ENCODE assay signal across 26 cellular contexts in genomic region chr2:100699131-100699530, GRCh38.
"Had no signal": no experiment of that assay in that cellular context is flagged by ENCODE, and none has a peak within 500 bp of the region (broad histone marks: within the 10 kb centered on the region; RNA-seq: fewer than 3 reads in every experiment).

No MANE protein-coding gene starts in this region.

- H3K27ac ChIP-seq: body of pancreas, foreskin keratinocyte, gastrocnemius medialis, heart left ventricle had no signal

- H3K4me3 ChIP-seq: body of pancreas, gastrocnemius medialis, heart left ventricle had no signal

- H3K36me3 ChIP-seq: gastrocnemius medialis, heart left ventricle had no signal

- H3K4me1 ChIP-seq: body of pancreas, foreskin keratinocyte, gastrocnemius medialis, heart left ventricle had no signal

- FAIRE-seq: colon had no signal

- DNase-seq: activated CD4-positive, alpha-beta memory T cell treated with anti-CD3 and anti-CD28 coated beads for 36 hours; activated CD4-positive, alpha-beta T cell treated with anti-CD3 and anti-CD28 coated beads for 36 hours; activated CD4-positive, alpha-beta T cell treated with anti-CD3 and anti-CD28 coated beads, Interleukin-2, amount 10 ng/mL, durations not matched to agents 24 days and 14 days; activated CD4-positive, CD25-positive, alpha-beta regulatory T cell; activated CD4-positive, CD25-positive, alpha-beta regulatory T cell treated with anti-CD3 and anti-CD28 coated beads, Interleukin-2, amount 50 U/mL, for 72 hours; activated CD8-positive, alpha-beta T cell treated with anti-CD3 and anti-CD28 coated beads, Interleukin-2, amount 10 ng/mL, durations not matched to agents 7 days and 5 days; activated effector memory CD4-positive, alpha-beta T cell treated with Interleukin-2 at 50 U/mL for 16 hours; activated gamma-delta T cell treated with Interleukin-2 at 50 U/mL for 16 hours; activated naive CD4-positive, alpha-beta T cell treated with anti-CD3 and anti-CD28 coated beads, Interleukin-2, amount 50 U/mL, for 16 hours; activated naive CD4-positive, alpha-beta T cell treated with Interleukin-2 at 50 U/mL for 16 hours; activated T-cell treated with anti-CD3 and anti-CD28 coated beads, Interleukin-2, amount 50 U/mL, for 4 hours; amygdala; aorta; body of pancreas; caudate nucleus; cortex of kidney; dermis blood vessel endothelial cell; effector CD8-positive, alpha-beta T cell; foreskin keratinocyte; gastrocnemius medialis; glutamatergic neuron; heart left ventricle; T-helper 2 cell had no signal

- H3K27me3 ChIP-seq: body of pancreas, gastrocnemius medialis, heart left ventricle had no signal

- ATAC-seq: activated CD4-positive, alpha-beta T cell treated with anti-CD3 and anti-CD28 coated beads for 36 hours; activated CD8-positive, alpha-beta T cell treated with anti-CD3 and anti-CD28 coated beads, Interleukin-2, amount 10 ng/mL, durations not matched to agents 7 days and 5 days; activated T-cell treated with anti-CD3 and anti-CD28 coated beads, Interleukin-2, amount 50 U/mL, for 4 hours; activated T-helper 17 cell treated with anti-CD3 and anti-CD28 coated beads, Interleukin-2, amount 50 U/mL, for 72 hours; body of pancreas; esophagus mucosa; foreskin keratinocyte; gastrocnemius medialis; heart left ventricle had no signal

- H3K9me3 ChIP-seq: body of pancreas had no signal
